In genomic region chr7:80318081-80318480, GRCh38 we compare ENCODE assay signal across 2 cellular contexts.
TF ChIP-seq lines count a peak whose summit lies in the region.

No MANE protein-coding gene starts in this region.

TF ChIP-seq in SK-N-SH treated with all-trans-retinoic acid at 6 μM for 48 hours, 23 proteins besides CTCF, POLR2A, EP300 and RAD21:
- TF ChIP-seq CSRNP3 (CRISPR knock-in tag; IDR thresholded peaks at IDR 0.05) (no peak), CREB5 (CRISPR knock-in tag; IDR thresholded peaks at IDR 0.05; ENCODE audit: low read depth) (no peak), ARNTL (CRISPR knock-in tag; IDR thresholded peaks at IDR 0.05; ENCODE audit: borderline replicate concordance, low read depth) (no peak), OSR1 (CRISPR knock-in tag; IDR thresholded peaks at IDR 0.05) (no peak), RARB (CRISPR knock-in tag; IDR thresholded peaks at IDR 0.05) (no peak), TOX (CRISPR knock-in tag; IDR thresholded peaks at IDR 0.05; ENCODE audit: borderline replicate concordance) (no peak), PATZ1 (CRISPR knock-in tag; IDR thresholded peaks at IDR 0.05; ENCODE audit: borderline replicate concordance) (no peak), BACH2 (CRISPR knock-in tag; IDR thresholded peaks at IDR 0.05; ENCODE audit: borderline replicate concordance) (no peak), ZFP3 (CRISPR knock-in tag; IDR thresholded peaks at IDR 0.05) (no peak), ZNF8 (CRISPR knock-in tag; IDR thresholded peaks at IDR 0.05) (no peak), ZFP30 (CRISPR knock-in tag; IDR thresholded peaks at IDR 0.05) (no peak), CSDC2 (CRISPR knock-in tag; IDR thresholded peaks at IDR 0.05) (no peak), ZNF565 (CRISPR knock-in tag; conservative IDR thresholded peaks at IDR 0.05; ENCODE audit: low read depth) (no peak), SNAI2 (CRISPR knock-in tag; IDR thresholded peaks at IDR 0.05) (no peak), PPARA (CRISPR knock-in tag; IDR thresholded peaks at IDR 0.05; ENCODE audit: borderline replicate concordance) (no peak), ESRRG (CRISPR knock-in tag; IDR thresholded peaks at IDR 0.05) (no peak)
- TF ChIP-seq, protein P1, sequence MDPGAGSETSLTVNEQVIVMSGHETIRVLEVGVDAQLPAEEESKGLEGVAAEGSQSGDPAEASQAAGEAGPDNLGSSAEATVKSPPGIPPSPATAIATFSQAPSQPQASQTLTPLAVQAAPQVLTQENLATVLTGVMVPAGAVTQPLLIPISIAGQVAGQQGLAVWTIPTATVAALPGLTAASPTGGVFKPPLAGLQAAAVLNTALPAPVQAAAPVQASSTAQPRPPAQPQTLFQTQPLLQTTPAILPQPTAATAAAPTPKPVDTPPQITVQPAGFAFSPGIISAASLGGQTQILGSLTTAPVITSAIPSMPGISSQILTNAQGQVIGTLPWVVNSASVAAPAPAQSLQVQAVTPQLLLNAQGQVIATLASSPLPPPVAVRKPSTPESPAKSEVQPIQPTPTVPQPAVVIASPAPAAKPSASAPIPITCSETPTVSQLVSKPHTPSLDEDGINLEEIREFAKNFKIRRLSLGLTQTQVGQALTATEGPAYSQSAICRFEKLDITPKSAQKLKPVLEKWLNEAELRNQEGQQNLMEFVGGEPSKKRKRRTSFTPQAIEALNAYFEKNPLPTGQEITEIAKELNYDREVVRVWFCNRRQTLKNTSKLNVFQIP (CRISPR knock-in tag; IDR thresholded peaks at IDR 0.05; ENCODE audit: borderline replicate concordance, low read depth): no peak
- TF ChIP-seq, protein P2, sequence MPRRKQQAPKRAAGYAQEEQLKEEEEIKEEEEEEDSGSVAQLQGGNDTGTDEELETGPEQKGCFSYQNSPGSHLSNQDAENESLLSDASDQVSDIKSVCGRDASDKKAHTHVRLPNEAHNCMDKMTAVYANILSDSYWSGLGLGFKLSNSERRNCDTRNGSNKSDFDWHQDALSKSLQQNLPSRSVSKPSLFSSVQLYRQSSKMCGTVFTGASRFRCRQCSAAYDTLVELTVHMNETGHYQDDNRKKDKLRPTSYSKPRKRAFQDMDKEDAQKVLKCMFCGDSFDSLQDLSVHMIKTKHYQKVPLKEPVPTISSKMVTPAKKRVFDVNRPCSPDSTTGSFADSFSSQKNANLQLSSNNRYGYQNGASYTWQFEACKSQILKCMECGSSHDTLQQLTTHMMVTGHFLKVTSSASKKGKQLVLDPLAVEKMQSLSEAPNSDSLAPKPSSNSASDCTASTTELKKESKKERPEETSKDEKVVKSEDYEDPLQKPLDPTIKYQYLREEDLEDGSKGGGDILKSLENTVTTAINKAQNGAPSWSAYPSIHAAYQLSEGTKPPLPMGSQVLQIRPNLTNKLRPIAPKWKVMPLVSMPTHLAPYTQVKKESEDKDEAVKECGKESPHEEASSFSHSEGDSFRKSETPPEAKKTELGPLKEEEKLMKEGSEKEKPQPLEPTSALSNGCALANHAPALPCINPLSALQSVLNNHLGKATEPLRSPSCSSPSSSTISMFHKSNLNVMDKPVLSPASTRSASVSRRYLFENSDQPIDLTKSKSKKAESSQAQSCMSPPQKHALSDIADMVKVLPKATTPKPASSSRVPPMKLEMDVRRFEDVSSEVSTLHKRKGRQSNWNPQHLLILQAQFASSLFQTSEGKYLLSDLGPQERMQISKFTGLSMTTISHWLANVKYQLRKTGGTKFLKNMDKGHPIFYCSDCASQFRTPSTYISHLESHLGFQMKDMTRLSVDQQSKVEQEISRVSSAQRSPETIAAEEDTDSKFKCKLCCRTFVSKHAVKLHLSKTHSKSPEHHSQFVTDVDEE (CRISPR knock-in tag; IDR thresholded peaks at IDR 0.05): no peak

TF ChIP-seq in SK-N-SH, 30 proteins besides CTCF, POLR2A, EP300 and RAD21 (continued from another document):
- TF ChIP-seq MEF2A (IDR thresholded peaks at IDR 0.05; ENCODE audit: borderline replicate concordance, low read depth): no peak
- no peak for TF ChIP-seq JUND (IDR thresholded peaks at IDR 0.05)
- TF ChIP-seq PBX3 (IDR thresholded peaks at IDR 0.05): no peak
- TF ChIP-seq TAF1 (IDR thresholded peaks at IDR 0.05; ENCODE audit: borderline replicate concordance, low read depth, low read length): no peak
- TF ChIP-seq GATA2 (CRISPR knock-in tag; IDR thresholded peaks at IDR 0.05): no peak
